8 cellular contexts compared by ENCODE assay signal in the genomic region with DNA sequence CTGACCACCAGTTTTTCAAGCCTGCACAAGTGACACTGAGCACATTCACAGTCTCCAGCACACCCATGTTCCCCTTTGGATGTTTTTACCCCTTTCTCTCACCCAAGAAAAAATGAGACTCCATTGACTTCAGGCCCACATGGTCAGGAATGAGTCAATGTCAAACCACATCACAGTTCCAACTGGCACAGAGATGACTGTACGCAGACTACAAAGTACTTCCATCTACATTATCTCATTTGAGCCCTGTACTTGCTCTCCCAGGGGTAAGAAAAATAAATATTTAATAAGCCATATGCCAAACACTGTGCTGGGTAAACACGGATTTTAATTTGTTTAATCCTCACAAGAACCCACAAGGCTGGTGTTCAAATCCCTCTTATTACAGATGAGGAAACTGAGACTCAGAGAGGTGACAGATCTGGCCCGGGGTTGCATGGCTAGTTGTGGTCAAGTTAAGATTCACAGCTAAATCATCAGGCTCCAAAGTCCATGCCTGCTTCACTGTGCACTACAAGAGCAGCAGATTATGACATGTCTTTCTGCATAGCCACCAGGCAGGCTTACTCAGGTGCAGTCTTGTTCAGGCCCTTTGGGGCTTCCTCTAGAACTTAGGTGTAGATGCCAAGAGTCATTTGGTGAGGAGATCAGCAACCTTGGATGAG.
DNase-seq lines count a peak whose midpoint lies in the region; ATAC-seq lines count a peak whose summit lies in the region.
"Had no signal": no experiment of that assay in that cellular context is flagged by ENCODE, and none has a peak within 500 bp of the region (broad histone marks: within the 10 kb centered on the region; RNA-seq: fewer than 3 reads in every experiment).

No MANE protein-coding gene starts in this region.

- DNase-seq in iris pigment epithelial cell (ENCODE audit: low read depth) (peak; percentile 31), amniotic stem cell (lab: John Stamatoyannopoulos, UW) (no peak), NCI-H446 treated with DMSO at 0.1 percent for 48 hours (lab: John Stamatoyannopoulos, UW) (no peak), DMS153 (lab: John Stamatoyannopoulos, UW) (no peak)
- DNase-seq: H9 had no signal

- ATAC-seq in GM18867 (IDR thresholded peaks at IDR 0.05; ENCODE audit: unreplicated experiment): peak; percentile 95
- peak; percentile 89 for ATAC-seq in GM21515 (IDR thresholded peaks at IDR 0.05; ENCODE audit: unreplicated experiment)
- ATAC-seq in HG03439 (IDR thresholded peaks at IDR 0.05; ENCODE audit: unreplicated experiment): peak; percentile 94
